1 cellular context compared by ENCODE assay signal in genomic region chr22:22959147-22959827, GRCh38.
A peak's percentile ranks its signal among the peaks of the same experiment; 100 is the strongest.
TF ChIP-seq lines count a peak whose summit lies in the region.

No MANE protein-coding gene starts in this region.

TF ChIP-seq in HepG2, 621 proteins besides CTCF, POLR2A, EP300 and RAD21 (continued from another document and continues in another):
- TF ChIP-seq, protein P1, sequence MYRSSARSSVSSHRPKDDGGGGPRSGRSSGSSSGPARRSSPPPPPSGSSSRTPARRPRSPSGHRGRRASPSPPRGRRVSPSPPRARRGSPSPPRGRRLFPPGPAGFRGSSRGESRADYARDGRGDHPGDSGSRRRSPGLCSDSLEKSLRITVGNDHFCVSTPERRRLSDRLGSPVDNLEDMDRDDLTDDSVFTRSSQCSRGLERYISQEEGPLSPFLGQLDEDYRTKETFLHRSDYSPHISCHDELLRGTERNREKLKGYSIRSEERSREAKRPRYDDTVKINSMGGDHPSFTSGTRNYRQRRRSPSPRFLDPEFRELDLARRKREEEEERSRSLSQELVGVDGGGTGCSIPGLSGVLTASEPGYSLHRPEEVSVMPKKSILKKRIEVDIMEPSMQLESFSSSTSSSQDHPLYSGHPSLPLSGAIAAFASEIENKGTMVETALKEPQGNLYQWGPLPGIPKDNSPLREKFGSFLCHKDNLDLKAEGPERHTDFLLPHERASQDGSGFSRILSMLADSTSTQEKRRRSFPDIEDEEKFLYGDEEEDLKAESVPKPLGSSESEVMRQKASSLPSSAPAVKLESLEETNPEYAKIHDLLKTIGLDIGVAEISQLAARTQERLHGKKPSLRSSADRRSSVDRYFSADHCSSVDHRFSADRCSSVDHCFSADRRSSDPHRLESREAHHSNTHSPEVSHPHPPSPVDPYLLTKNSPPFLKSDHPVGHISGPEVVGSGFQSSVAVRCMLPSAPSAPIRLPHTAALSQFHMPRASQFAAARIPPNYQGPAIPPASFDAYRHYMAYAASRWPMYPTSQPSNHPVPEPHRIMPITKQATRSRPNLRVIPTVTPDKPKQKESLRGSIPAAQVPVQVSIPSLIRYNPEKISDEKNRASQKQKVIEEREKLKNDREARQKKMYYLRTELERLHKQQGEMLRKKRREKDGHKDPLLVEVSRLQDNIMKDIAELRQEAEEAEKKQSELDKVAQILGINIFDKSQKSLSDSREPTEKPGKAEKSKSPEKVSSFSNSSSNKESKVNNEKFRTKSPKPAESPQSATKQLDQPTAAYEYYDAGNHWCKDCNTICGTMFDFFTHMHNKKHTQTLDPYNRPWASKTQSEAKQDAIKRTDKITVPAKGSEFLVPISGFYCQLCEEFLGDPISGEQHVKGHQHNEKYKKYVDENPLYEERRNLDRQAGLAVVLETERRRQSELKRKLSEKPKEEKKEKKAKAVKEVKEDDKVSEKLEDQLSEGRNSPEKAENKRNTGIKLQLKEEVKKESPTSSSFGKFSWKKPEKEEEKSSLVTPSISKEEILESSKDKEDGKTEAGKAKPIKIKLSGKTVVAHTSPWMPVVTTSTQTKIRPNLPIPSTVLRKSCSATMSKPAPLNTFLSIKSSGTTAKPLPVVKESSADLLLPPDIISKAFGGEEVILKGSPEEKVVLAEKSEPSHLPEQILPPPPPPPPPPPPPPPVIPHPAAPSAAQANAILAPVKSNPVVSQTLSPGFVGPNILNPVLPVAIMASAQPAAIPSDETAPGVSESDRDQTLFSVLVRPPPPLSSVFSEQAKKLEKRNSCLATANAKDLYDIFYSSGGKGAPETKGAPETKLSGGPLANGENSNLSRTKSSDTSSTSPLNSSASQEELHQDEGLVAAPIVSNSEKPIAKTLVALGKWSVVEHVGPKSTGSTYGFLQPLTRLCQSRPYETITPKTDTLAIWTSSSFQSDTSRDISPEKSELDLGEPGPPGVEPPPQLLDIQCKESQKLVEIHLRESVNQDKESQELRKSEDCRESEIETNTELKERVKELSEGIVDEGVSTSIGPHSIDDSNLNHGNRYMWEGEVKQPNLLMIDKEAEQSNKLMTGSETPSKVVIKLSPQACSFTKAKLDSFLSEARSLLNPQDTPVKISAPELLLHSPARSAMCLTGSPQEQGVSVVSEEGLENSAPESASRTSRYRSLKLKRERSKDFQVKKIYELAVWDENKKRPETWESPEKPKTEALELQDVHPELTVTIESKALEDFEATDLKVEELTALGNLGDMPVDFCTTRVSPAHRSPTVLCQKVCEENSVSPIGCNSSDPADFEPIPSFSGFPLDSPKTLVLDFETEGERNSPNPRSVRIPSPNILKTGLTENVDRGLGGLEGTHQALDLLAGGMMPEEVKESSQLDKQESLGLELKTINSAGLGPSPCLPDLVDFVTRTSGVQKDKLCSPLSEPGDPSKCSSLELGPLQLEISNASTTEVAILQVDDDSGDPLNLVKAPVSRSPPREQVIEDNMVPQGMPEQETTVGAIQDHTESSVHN (CRISPR knock-in tag; IDR thresholded peaks at IDR 0.05), result no peak
- TF ChIP-seq ZNF737 (CRISPR knock-in tag; IDR thresholded peaks at IDR 0.05; ENCODE audit: borderline replicate concordance) (no peak), BCL6 (CRISPR knock-in tag; IDR thresholded peaks at IDR 0.05) (no peak; the same call in 1 of the 2 replicates), ELF3 (CRISPR knock-in tag; IDR thresholded peaks at IDR 0.05) (peak; percentile 48; the same call in 1 of the 2 replicates), ZNF34 (CRISPR knock-in tag; IDR thresholded peaks at IDR 0.05; ENCODE audit: borderline replicate concordance) (no peak), HOXA5 (CRISPR knock-in tag; IDR thresholded peaks at IDR 0.05) (peak; percentile 60; the same call in 1 of the 2 replicates), MXD4 (CRISPR knock-in tag; IDR thresholded peaks at IDR 0.05) (0 out of 2 replicates have a peak, but pooled peaks have one; percentile 48), ATF7 (IDR thresholded peaks at IDR 0.05) (no peak), ATF7 (CRISPR knock-in tag; IDR thresholded peaks at IDR 0.05) (no peak), ASH2L (IDR thresholded peaks at IDR 0.05; ENCODE audit: insufficient read length, low read depth, low read length) (no peak), MLLT10 (CRISPR knock-in tag; IDR thresholded peaks at IDR 0.05) (no peak), ZNF772 (CRISPR knock-in tag; IDR thresholded peaks at IDR 0.05) (no peak), TEF (CRISPR knock-in tag; IDR thresholded peaks at IDR 0.05) (no peak), GLMP (CRISPR knock-in tag; IDR thresholded peaks at IDR 0.05; ENCODE audit: borderline replicate concordance) (no peak), ZNF883 (CRISPR knock-in tag; IDR thresholded peaks at IDR 0.05; ENCODE audit: not compliant biosample characterization) (no peak), ZNF597 (CRISPR knock-in tag; IDR thresholded peaks at IDR 0.05) (no peak), GZF1 (CRISPR knock-in tag; IDR thresholded peaks at IDR 0.05) (no peak), RXRB (CRISPR knock-in tag; IDR thresholded peaks at IDR 0.05; ENCODE audit: borderline replicate concordance) (peak; percentile 50; the same call in 1 of the 2 replicates), ZNF672 (CRISPR knock-in tag; IDR thresholded peaks at IDR 0.05) (no peak), ZNF879 (CRISPR knock-in tag; IDR thresholded peaks at IDR 0.05) (no peak), SALL2 (CRISPR knock-in tag; IDR thresholded peaks at IDR 0.05) (no peak), HDAC1 (CRISPR knock-in tag; IDR thresholded peaks at IDR 0.05) (no peak), STAG1 (CRISPR knock-in tag; IDR thresholded peaks at IDR 0.05) (peak; percentile 99), MTA3 (CRISPR knock-in tag; IDR thresholded peaks at IDR 0.05) (no peak), PRDM15 (CRISPR knock-in tag; IDR thresholded peaks at IDR 0.05) (no peak), DBP (CRISPR knock-in tag; IDR thresholded peaks at IDR 0.05; ENCODE audit: not compliant biosample characterization) (no peak), EHMT2 (IDR thresholded peaks at IDR 0.05; ENCODE audit: borderline replicate concordance, low read depth, low read length) (no peak), SATB2 (CRISPR knock-in tag; IDR thresholded peaks at IDR 0.05) (no peak), ZSCAN31 (CRISPR knock-in tag; IDR thresholded peaks at IDR 0.05; ENCODE audit: low read depth) (0 out of 2 replicates have a peak, but pooled peaks have one; percentile 46), SIN3A (IDR thresholded peaks at IDR 0.05; ENCODE audit: borderline replicate concordance, low read depth, low read length) (no peak), FOXA3 (CRISPR knock-in tag; IDR thresholded peaks at IDR 0.05) (0 out of 2 replicates have a peak, but pooled peaks have one; percentile 33), NFKBIZ (CRISPR knock-in tag; IDR thresholded peaks at IDR 0.05) (0 out of 2 replicates have a peak, but pooled peaks have one; percentile 33)
- TF ChIP-seq, protein P2, sequence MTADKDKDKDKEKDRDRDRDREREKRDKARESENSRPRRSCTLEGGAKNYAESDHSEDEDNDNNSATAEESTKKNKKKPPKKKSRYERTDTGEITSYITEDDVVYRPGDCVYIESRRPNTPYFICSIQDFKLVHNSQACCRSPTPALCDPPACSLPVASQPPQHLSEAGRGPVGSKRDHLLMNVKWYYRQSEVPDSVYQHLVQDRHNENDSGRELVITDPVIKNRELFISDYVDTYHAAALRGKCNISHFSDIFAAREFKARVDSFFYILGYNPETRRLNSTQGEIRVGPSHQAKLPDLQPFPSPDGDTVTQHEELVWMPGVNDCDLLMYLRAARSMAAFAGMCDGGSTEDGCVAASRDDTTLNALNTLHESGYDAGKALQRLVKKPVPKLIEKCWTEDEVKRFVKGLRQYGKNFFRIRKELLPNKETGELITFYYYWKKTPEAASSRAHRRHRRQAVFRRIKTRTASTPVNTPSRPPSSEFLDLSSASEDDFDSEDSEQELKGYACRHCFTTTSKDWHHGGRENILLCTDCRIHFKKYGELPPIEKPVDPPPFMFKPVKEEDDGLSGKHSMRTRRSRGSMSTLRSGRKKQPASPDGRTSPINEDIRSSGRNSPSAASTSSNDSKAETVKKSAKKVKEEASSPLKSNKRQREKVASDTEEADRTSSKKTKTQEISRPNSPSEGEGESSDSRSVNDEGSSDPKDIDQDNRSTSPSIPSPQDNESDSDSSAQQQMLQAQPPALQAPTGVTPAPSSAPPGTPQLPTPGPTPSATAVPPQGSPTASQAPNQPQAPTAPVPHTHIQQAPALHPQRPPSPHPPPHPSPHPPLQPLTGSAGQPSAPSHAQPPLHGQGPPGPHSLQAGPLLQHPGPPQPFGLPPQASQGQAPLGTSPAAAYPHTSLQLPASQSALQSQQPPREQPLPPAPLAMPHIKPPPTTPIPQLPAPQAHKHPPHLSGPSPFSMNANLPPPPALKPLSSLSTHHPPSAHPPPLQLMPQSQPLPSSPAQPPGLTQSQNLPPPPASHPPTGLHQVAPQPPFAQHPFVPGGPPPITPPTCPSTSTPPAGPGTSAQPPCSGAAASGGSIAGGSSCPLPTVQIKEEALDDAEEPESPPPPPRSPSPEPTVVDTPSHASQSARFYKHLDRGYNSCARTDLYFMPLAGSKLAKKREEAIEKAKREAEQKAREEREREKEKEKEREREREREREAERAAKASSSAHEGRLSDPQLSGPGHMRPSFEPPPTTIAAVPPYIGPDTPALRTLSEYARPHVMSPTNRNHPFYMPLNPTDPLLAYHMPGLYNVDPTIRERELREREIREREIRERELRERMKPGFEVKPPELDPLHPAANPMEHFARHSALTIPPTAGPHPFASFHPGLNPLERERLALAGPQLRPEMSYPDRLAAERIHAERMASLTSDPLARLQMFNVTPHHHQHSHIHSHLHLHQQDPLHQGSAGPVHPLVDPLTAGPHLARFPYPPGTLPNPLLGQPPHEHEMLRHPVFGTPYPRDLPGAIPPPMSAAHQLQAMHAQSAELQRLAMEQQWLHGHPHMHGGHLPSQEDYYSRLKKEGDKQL (CRISPR knock-in tag; IDR thresholded peaks at IDR 0.05; ENCODE audit: low read depth), result no peak
- TF ChIP-seq, protein P3, sequence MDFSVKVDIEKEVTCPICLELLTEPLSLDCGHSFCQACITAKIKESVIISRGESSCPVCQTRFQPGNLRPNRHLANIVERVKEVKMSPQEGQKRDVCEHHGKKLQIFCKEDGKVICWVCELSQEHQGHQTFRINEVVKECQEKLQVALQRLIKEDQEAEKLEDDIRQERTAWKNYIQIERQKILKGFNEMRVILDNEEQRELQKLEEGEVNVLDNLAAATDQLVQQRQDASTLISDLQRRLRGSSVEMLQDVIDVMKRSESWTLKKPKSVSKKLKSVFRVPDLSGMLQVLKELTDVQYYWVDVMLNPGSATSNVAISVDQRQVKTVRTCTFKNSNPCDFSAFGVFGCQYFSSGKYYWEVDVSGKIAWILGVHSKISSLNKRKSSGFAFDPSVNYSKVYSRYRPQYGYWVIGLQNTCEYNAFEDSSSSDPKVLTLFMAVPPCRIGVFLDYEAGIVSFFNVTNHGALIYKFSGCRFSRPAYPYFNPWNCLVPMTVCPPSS (IDR thresholded peaks at IDR 0.05), result no peak
